ENCODE assay signal across 1 cellular context in genomic region chr4:3291969-3292570, GRCh38.
TF ChIP-seq lines count a peak whose summit lies in the region.

No MANE protein-coding gene starts in this region.

TF ChIP-seq in HepG2, 621 proteins besides CTCF, POLR2A, EP300 and RAD21 (continued from another document and continues in another):
- TF ChIP-seq HNRNPK (IDR thresholded peaks at IDR 0.05; ENCODE audit: low read depth, low read length, poor library complexity, severe bottlenecking), result peak; percentile 68
- 0 out of 2 replicates have a peak, but pooled peaks have one; percentile 8 for TF ChIP-seq SP5 (CRISPR knock-in tag; IDR thresholded peaks at IDR 0.05; ENCODE audit: borderline replicate concordance, low read depth)
- TF ChIP-seq GTF3A (CRISPR knock-in tag; conservative IDR thresholded peaks at IDR 0.05), result peak; percentile 36; the same call in 1 of the 2 replicates
- TF ChIP-seq, protein P1, sequence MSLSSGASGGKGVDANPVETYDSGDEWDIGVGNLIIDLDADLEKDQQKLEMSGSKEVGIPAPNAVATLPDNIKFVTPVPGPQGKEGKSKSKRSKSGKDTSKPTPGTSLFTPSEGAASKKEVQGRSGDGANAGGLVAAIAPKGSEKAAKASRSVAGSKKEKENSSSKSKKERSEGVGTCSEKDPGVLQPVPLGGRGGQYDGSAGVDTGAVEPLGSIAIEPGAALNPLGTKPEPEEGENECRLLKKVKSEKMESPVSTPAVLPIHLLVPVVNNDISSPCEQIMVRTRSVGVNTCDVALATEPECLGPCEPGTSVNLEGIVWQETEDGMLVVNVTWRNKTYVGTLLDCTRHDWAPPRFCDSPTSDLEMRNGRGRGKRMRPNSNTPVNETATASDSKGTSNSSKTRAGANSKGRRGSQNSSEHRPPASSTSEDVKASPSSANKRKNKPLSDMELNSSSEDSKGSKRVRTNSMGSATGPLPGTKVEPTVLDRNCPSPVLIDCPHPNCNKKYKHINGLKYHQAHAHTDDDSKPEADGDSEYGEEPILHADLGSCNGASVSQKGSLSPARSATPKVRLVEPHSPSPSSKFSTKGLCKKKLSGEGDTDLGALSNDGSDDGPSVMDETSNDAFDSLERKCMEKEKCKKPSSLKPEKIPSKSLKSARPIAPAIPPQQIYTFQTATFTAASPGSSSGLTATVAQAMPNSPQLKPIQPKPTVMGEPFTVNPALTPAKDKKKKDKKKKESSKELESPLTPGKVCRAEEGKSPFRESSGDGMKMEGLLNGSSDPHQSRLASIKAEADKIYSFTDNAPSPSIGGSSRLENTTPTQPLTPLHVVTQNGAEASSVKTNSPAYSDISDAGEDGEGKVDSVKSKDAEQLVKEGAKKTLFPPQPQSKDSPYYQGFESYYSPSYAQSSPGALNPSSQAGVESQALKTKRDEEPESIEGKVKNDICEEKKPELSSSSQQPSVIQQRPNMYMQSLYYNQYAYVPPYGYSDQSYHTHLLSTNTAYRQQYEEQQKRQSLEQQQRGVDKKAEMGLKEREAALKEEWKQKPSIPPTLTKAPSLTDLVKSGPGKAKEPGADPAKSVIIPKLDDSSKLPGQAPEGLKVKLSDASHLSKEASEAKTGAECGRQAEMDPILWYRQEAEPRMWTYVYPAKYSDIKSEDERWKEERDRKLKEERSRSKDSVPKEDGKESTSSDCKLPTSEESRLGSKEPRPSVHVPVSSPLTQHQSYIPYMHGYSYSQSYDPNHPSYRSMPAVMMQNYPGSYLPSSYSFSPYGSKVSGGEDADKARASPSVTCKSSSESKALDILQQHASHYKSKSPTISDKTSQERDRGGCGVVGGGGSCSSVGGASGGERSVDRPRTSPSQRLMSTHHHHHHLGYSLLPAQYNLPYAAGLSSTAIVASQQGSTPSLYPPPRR (CRISPR knock-in tag; IDR thresholded peaks at IDR 0.05; ENCODE audit: borderline replicate concordance), result 0 out of 2 replicates have a peak, but pooled peaks have one; percentile 18
- TF ChIP-seq GLI4 (CRISPR knock-in tag; IDR thresholded peaks at IDR 0.05; ENCODE audit: borderline replicate concordance), result peak; percentile 27; the same call in 1 of the 2 replicates
- no peak for TF ChIP-seq ZNF331 (CRISPR knock-in tag; IDR thresholded peaks at IDR 0.05)
- TF ChIP-seq ZBTB10 (CRISPR knock-in tag; IDR thresholded peaks at IDR 0.05; ENCODE audit: borderline replicate concordance), result 0 out of 2 replicates have a peak, but pooled peaks have one; percentile 37
- TF ChIP-seq ZNF879 (CRISPR knock-in tag; IDR thresholded peaks at IDR 0.05), result peak; percentile 12; the same call in 1 of the 2 replicates
- TF ChIP-seq EED (CRISPR knock-in tag; IDR thresholded peaks at IDR 0.05), result peak; percentile 49; the same call in 1 of the 2 replicates
- 0 out of 2 replicates have a peak, but pooled peaks have one; percentile 57 for TF ChIP-seq ZNF678 (CRISPR knock-in tag; IDR thresholded peaks at IDR 0.05)
- TF ChIP-seq ZNF687 (CRISPR knock-in tag; IDR thresholded peaks at IDR 0.05), result peak; percentile 89
- TF ChIP-seq SUZ12 (IDR thresholded peaks at IDR 0.05; ENCODE audit: low read depth, low read length), result no peak
- TF ChIP-seq, protein P2, sequence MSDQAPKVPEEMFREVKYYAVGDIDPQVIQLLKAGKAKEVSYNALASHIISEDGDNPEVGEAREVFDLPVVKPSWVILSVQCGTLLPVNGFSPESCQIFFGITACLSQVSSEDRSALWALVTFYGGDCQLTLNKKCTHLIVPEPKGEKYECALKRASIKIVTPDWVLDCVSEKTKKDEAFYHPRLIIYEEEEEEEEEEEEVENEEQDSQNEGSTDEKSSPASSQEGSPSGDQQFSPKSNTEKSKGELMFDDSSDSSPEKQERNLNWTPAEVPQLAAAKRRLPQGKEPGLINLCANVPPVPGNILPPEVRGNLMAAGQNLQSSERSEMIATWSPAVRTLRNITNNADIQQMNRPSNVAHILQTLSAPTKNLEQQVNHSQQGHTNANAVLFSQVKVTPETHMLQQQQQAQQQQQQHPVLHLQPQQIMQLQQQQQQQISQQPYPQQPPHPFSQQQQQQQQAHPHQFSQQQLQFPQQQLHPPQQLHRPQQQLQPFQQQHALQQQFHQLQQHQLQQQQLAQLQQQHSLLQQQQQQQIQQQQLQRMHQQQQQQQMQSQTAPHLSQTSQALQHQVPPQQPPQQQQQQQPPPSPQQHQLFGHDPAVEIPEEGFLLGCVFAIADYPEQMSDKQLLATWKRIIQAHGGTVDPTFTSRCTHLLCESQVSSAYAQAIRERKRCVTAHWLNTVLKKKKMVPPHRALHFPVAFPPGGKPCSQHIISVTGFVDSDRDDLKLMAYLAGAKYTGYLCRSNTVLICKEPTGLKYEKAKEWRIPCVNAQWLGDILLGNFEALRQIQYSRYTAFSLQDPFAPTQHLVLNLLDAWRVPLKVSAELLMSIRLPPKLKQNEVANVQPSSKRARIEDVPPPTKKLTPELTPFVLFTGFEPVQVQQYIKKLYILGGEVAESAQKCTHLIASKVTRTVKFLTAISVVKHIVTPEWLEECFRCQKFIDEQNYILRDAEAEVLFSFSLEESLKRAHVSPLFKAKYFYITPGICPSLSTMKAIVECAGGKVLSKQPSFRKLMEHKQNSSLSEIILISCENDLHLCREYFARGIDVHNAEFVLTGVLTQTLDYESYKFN (CRISPR knock-in tag; conservative IDR thresholded peaks at IDR 0.05), result peak; percentile 34
- TF ChIP-seq, protein P3, sequence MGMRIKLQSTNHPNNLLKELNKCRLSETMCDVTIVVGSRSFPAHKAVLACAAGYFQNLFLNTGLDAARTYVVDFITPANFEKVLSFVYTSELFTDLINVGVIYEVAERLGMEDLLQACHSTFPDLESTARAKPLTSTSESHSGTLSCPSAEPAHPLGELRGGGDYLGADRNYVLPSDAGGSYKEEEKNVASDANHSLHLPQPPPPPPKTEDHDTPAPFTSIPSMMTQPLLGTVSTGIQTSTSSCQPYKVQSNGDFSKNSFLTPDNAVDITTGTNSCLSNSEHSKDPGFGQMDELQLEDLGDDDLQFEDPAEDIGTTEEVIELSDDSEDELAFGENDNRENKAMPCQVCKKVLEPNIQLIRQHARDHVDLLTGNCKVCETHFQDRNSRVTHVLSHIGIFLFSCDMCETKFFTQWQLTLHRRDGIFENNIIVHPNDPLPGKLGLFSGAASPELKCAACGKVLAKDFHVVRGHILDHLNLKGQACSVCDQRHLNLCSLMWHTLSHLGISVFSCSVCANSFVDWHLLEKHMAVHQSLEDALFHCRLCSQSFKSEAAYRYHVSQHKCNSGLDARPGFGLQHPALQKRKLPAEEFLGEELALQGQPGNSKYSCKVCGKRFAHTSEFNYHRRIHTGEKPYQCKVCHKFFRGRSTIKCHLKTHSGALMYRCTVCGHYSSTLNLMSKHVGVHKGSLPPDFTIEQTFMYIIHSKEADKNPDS (CRISPR knock-in tag; IDR thresholded peaks at IDR 0.05), result peak; percentile 82; the same call in 1 of the 2 replicates
- TF ChIP-seq ZNF143 (CRISPR knock-in tag; IDR thresholded peaks at IDR 0.05), result 0 out of 2 replicates have a peak, but pooled peaks have one; percentile 25
- TF ChIP-seq ZBTB7B (CRISPR knock-in tag; IDR thresholded peaks at IDR 0.05), result 0 out of 2 replicates have a peak, but pooled peaks have one; percentile 11
- TF ChIP-seq ZNF468 (CRISPR knock-in tag; IDR thresholded peaks at IDR 0.05), result 0 out of 2 replicates have a peak, but pooled peaks have one; percentile 32
- TF ChIP-seq NFRKB (IDR thresholded peaks at IDR 0.05), result no peak
- TF ChIP-seq FOXO4 (CRISPR knock-in tag; conservative IDR thresholded peaks at IDR 0.05), result peak; percentile 84; the same call in 1 of the 2 replicates
- TF ChIP-seq ZNF563 (CRISPR knock-in tag; IDR thresholded peaks at IDR 0.05), result 0 out of 2 replicates have a peak, but pooled peaks have one; percentile 31
- TF ChIP-seq, protein P4, sequence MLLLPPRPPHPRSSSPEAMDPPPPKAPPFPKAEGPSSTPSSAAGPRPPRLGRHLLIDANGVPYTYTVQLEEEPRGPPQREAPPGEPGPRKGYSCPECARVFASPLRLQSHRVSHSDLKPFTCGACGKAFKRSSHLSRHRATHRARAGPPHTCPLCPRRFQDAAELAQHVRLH (CRISPR knock-in tag; IDR thresholded peaks at IDR 0.05; ENCODE audit: borderline replicate concordance, low read depth), result no peak; the same call in 1 of the 2 replicates
- TF ChIP-seq DPF2 (CRISPR knock-in tag; IDR thresholded peaks at IDR 0.05; ENCODE audit: borderline replicate concordance, low read depth), result no peak
- TF ChIP-seq RXRB (CRISPR knock-in tag; IDR thresholded peaks at IDR 0.05; ENCODE audit: borderline replicate concordance), result no peak
- TF ChIP-seq CHD4 (IDR thresholded peaks at IDR 0.05; ENCODE audit: borderline replicate concordance, low read length), result no peak
- 0 out of 2 replicates have a peak, but pooled peaks have one; percentile 16 for TF ChIP-seq ZNF274 (CRISPR knock-in tag; IDR thresholded peaks at IDR 0.05)
- 0 out of 2 replicates have a peak, but pooled peaks have one; percentile 51 for TF ChIP-seq MEF2D (CRISPR knock-in tag; IDR thresholded peaks at IDR 0.05)
- peak; percentile 1 for TF ChIP-seq TEAD3 (CRISPR knock-in tag; optimal IDR thresholded peaks at IDR 0.05; ENCODE audit: borderline replicate concordance)
- no peak for TF ChIP-seq KDM6A (CRISPR knock-in tag; IDR thresholded peaks at IDR 0.05; ENCODE audit: low read depth)
- TF ChIP-seq NFKB2 (CRISPR knock-in tag; IDR thresholded peaks at IDR 0.05; ENCODE audit: borderline replicate concordance), result 0 out of 2 replicates have a peak, but pooled peaks have one; percentile 26
- no peak; the same call in none of the 2 replicates for TF ChIP-seq KDM2A (CRISPR knock-in tag; IDR thresholded peaks at IDR 0.05; ENCODE audit: borderline replicate concordance, low read depth)
- no peak for TF ChIP-seq FOXO1 (CRISPR knock-in tag; IDR thresholded peaks at IDR 0.05)
- peak; percentile 50; the same call in 1 of the 2 replicates for TF ChIP-seq ZFP82 (CRISPR knock-in tag; IDR thresholded peaks at IDR 0.05; ENCODE audit: borderline replicate concordance)
- TF ChIP-seq ZFAT (CRISPR knock-in tag; conservative IDR thresholded peaks at IDR 0.05), result no peak
- TF ChIP-seq MTA3 (CRISPR knock-in tag; IDR thresholded peaks at IDR 0.05), result no peak
- TF ChIP-seq ZSCAN31 (CRISPR knock-in tag; IDR thresholded peaks at IDR 0.05; ENCODE audit: low read depth), result peak; percentile 29; the same call in 1 of the 2 replicates
- TF ChIP-seq ZNF136 (CRISPR knock-in tag; IDR thresholded peaks at IDR 0.05; ENCODE audit: low read depth), result 0 out of 2 replicates have a peak, but pooled peaks have one; percentile 33
- TF ChIP-seq FOXC1 (CRISPR knock-in tag; IDR thresholded peaks at IDR 0.05; ENCODE audit: borderline replicate concordance), result peak; percentile 58; the same call in 1 of the 2 replicates
- no peak for TF ChIP-seq IKZF1 (IDR thresholded peaks at IDR 0.05)
